In the genomic region with DNA sequence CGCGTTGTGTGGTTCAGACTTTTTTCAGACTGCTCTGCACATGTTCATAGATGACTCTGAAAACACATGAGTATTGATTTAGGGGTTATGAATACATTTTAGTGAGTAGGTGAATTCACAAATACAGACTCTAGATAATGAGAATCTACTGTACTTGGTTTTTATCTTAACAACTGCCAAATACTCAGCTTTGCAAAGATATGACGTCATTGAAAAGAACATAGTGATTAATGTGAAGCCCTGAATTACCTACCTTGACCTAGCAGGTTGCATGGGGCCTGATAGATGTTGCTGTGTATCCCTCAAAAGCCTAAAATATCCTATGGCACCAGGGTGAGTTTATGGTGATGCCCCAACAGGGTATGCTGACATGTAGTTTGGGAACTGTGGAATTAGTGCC, we compare ENCODE assay signal across 31 cellular contexts.
"Had no signal": no experiment of that assay in that cellular context is flagged by ENCODE, and none has a peak within 500 bp of the region (broad histone marks: within the 10 kb centered on the region; RNA-seq: fewer than 3 reads in every experiment).

No MANE protein-coding gene starts in this region.

- ATAC-seq: activated CD4-positive, CD25-positive, alpha-beta regulatory T cell treated with anti-CD3 and anti-CD28 coated beads, Interleukin-2, amount 50 U/mL, for 24 hours; activated CD8-positive, alpha-beta T cell treated with anti-CD3 and anti-CD28 coated beads, Interleukin-2, amount 10 ng/mL, durations not matched to agents 7 days and 5 days; activated naive CD4-positive, alpha-beta T cell treated with anti-CD3 and anti-CD28 coated beads, Interleukin-2, amount 50 U/mL, for 72 hours; activated T-cell treated with anti-CD3 and anti-CD28 coated beads, Interleukin-2, amount 50 U/mL, for 72 hours; esophagus mucosa; T-helper 17 cell had no signal

- H3K27me3 Mint-ChIP-seq: activated naive CD4-positive, alpha-beta T cell treated with anti-CD3 and anti-CD28 coated beads, Interleukin-2, amount 10 ng/mL, durations not matched to agents 7 days and 5 days; activated naive CD8-positive, alpha-beta T cell treated with anti-CD3 and anti-CD28 coated beads, Interleukin-2, amount 10 ng/mL, durations not matched to agents 7 days and 5 days; T-helper 17 cell had no signal

- DNase-seq: activated B cell treated with CpG ODN at 0.5 μM for 24 hours; activated CD4-positive, alpha-beta T cell treated with anti-CD3 and anti-CD28 coated beads for 48 hours; activated CD4-positive, alpha-beta T cell treated with anti-CD3 and anti-CD28 coated beads, Interleukin-2, amount 50 U/mL, for 1 hour; activated CD4-positive, alpha-beta T cell treated with anti-CD3 and anti-CD28 coated beads, Interleukin-2, amount 50 U/mL, for 48 hours; activated CD8-positive, alpha-beta memory T cell treated with anti-CD3 and anti-CD28 coated beads, Interleukin-2, amount 50 U/mL, for 48 hours; activated CD8-positive, alpha-beta T cell treated with anti-CD3 and anti-CD28 coated beads, Interleukin-2, amount 10 ng/mL, durations not matched to agents 7 days and 5 days; activated gamma-delta T cell; activated naive CD4-positive, alpha-beta T cell; activated naive CD4-positive, alpha-beta T cell treated with anti-CD3 and anti-CD28 coated beads, Interleukin-2, amount 10 ng/mL, durations not matched to agents 7 days and 5 days; activated naive CD8-positive, alpha-beta T cell treated with anti-CD3 and anti-CD28 coated beads, Interleukin-2, amount 10 ng/mL, durations not matched to agents 7 days and 5 days; activated T-cell treated with anti-CD3 and anti-CD28 coated beads for 4 hours; activated T-cell treated with anti-CD3 and anti-CD28 coated beads, Interleukin-2, amount 50 U/mL, for 24 hours; activated T-cell treated with anti-CD3 and anti-CD28 coated beads, Interleukin-2, amount 50 U/mL, for 72 hours; central memory CD4-positive, alpha-beta T cell; cerebellar nuclear complex; colonic mucosa; effector memory CD4-positive, alpha-beta T cell; endodermal cell; foreskin fibroblast; T-helper 17 cell; T1000; WERI-Rb-1 had no signal

- H3K27ac ChIP-seq: ascending aorta, breast epithelium, cardiac muscle cell, colonic mucosa, WERI-Rb-1 had no signal

- FAIRE-seq: frontal cortex had no signal

- H3K36me3 Mint-ChIP-seq: activated naive CD4-positive, alpha-beta T cell treated with anti-CD3 and anti-CD28 coated beads, Interleukin-2, amount 10 ng/mL, durations not matched to agents 7 days and 5 days; activated naive CD4-positive, alpha-beta T cell treated with anti-CD3 and anti-CD28 coated beads, Interleukin-2, amount 50 U/mL, for 72 hours; activated naive CD8-positive, alpha-beta T cell treated with anti-CD3 and anti-CD28 coated beads, Interleukin-2, amount 10 ng/mL, durations not matched to agents 7 days and 5 days; brain had no signal

- H3K27me3 ChIP-seq: ascending aorta, breast epithelium, cardiac muscle cell, colonic mucosa had no signal

- H3K9me3 Mint-ChIP-seq: activated B cell treated with CpG ODN at 0.5 μM for 24 hours; activated naive CD4-positive, alpha-beta T cell treated with anti-CD3 and anti-CD28 coated beads, Interleukin-2, amount 10 ng/mL, durations not matched to agents 7 days and 5 days; activated naive CD4-positive, alpha-beta T cell treated with anti-CD3 and anti-CD28 coated beads, Interleukin-2, amount 50 U/mL, for 72 hours; activated T-cell treated with anti-CD3 and anti-CD28 coated beads, Interleukin-2, amount 50 U/mL, for 24 hours; endodermal cell; T-helper 2 cell treated with Interferon-gamma antibody and Interleukin-4, amounts not matched to agents 5 μg/mL and 100 μg/mL, for 36 hours had no signal

- H3K36me3 ChIP-seq: ascending aorta, breast epithelium, cardiac muscle cell, colonic mucosa, WERI-Rb-1 had no signal

- H3K4me3 Mint-ChIP-seq: activated B cell treated with CpG ODN at 0.5 μM for 24 hours; activated CD8-positive, alpha-beta T cell treated with anti-CD3 and anti-CD28 coated beads, Interleukin-2, amount 10 ng/mL, durations not matched to agents 7 days and 5 days; activated naive CD4-positive, alpha-beta T cell treated with anti-CD3 and anti-CD28 coated beads, Interleukin-2, amount 10 ng/mL, durations not matched to agents 7 days and 5 days; activated naive CD8-positive, alpha-beta T cell treated with anti-CD3 and anti-CD28 coated beads, Interleukin-2, amount 10 ng/mL, durations not matched to agents 7 days and 5 days; activated T-cell treated with anti-CD3 and anti-CD28 coated beads, Interleukin-2, amount 50 U/mL, for 24 hours; activated T-cell treated with anti-CD3 and anti-CD28 coated beads, Interleukin-2, amount 50 U/mL, for 72 hours; brain; endodermal cell; T-helper 17 cell; T-helper 2 cell treated with Interferon-gamma antibody and Interleukin-4, amounts not matched to agents 5 μg/mL and 100 μg/mL, for 36 hours had no signal

- H3K4me1 Mint-ChIP-seq: activated B cell treated with CpG ODN at 0.5 μM for 24 hours; activated naive CD4-positive, alpha-beta T cell treated with anti-CD3 and anti-CD28 coated beads, Interleukin-2, amount 10 ng/mL, durations not matched to agents 7 days and 5 days; activated naive CD8-positive, alpha-beta T cell treated with anti-CD3 and anti-CD28 coated beads, Interleukin-2, amount 10 ng/mL, durations not matched to agents 7 days and 5 days; brain; endodermal cell; T-helper 17 cell had no signal

- H3K4me3 ChIP-seq: ascending aorta, breast epithelium, cardiac muscle cell, colonic mucosa had no signal

- H3K27ac Mint-ChIP-seq: activated B cell treated with CpG ODN at 0.5 μM for 24 hours; activated CD8-positive, alpha-beta T cell treated with anti-CD3 and anti-CD28 coated beads, Interleukin-2, amount 10 ng/mL, durations not matched to agents 7 days and 5 days; activated naive CD4-positive, alpha-beta T cell treated with anti-CD3 and anti-CD28 coated beads, Interleukin-2, amount 10 ng/mL, durations not matched to agents 7 days and 5 days; activated naive CD4-positive, alpha-beta T cell treated with anti-CD3 and anti-CD28 coated beads, Interleukin-2, amount 50 U/mL, for 72 hours; activated naive CD8-positive, alpha-beta T cell treated with anti-CD3 and anti-CD28 coated beads, Interleukin-2, amount 10 ng/mL, durations not matched to agents 7 days and 5 days; activated T-cell treated with anti-CD3 and anti-CD28 coated beads, Interleukin-2, amount 50 U/mL, for 24 hours; activated T-cell treated with anti-CD3 and anti-CD28 coated beads, Interleukin-2, amount 50 U/mL, for 72 hours; brain; T-helper 17 cell; T-helper 2 cell treated with Interferon-gamma antibody and Interleukin-4, amounts not matched to agents 5 μg/mL and 100 μg/mL, for 36 hours had no signal

- H3K9me3 ChIP-seq: ascending aorta, breast epithelium, colonic mucosa had no signal

- H3K4me1 ChIP-seq: ascending aorta, breast epithelium, colonic mucosa had no signal
